Comparison of ENCODE assay signal across 16 cellular contexts in the genomic region with DNA sequence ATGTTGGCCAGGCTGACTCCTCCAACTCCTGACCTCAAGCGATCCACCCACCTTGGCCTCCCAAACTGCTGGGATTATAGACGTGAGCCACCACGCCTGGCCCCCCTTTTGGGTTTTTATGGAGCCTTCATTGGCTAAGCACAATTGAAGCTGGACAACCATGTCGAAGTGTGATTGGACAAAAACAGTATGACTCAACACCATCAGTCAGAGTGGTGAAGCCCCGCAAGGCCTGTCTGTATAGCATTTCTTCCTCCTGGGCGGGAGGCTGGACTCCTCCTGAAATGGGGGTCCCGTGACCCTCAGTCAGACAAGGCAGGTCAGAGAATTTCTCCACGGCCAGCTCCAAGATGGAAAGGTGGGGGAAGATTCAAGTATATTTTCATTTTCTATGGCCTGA. TPM values are rescaled to one million over a fixed set of nuclear protein-coding genes. Genes with fewer than 3 reads are reported as not detected.
DNase-seq lines count a peak whose midpoint lies in the region; ATAC-seq and TF ChIP-seq lines count a peak whose summit lies in the region.
"Had no signal": no experiment of that assay in that cellular context is flagged by ENCODE, and none has a peak within 500 bp of the region (broad histone marks: within the 10 kb centered on the region; RNA-seq: fewer than 3 reads in every experiment).

No MANE protein-coding gene starts in this region.

- peak; percentile 6 for DNase-seq in ELF-1 (ENCODE audit: low read depth, low spot score)
- peak; percentile 6 for DNase-seq in NCI-H226
- DNase-seq in central memory CD8-positive, alpha-beta T cell (ENCODE audit: low spot score in 2 of 2) = no peak
- no peak for DNase-seq in psoas muscle
- no peak for DNase-seq in thyroid gland
- DNase-seq in vagina (ENCODE audit: extremely low spot score in 2 of 2) = no peak
- DNase-seq in activated CD4-positive, alpha-beta T cell treated with anti-CD3 and anti-CD28 coated beads for 48 hours = no peak
- DNase-seq: activated CD8-positive, alpha-beta T cell treated with anti-CD3 and anti-CD28 coated beads, Interleukin-2, amount 10 ng/mL, durations not matched to agents 7 days and 5 days; activated naive CD4-positive, alpha-beta T cell treated with Interleukin-2 at 50 U/mL for 16 hours; C1 segment of cervical spinal cord; DMS79 treated with DMSO at 0.1 percent for 48 hours; immature natural killer cell; MV-4-11; small intestine; stimulated activated naive CD8-positive, alpha-beta T cell treated with anti-CD3 and anti-CD28 coated beads, Interleukin-15, Interleukin-2, amounts not matched to agents 100 U/mL and 50 U/mL, for 24 hours had no signal

- H3K36me3 ChIP-seq in psoas muscle (ENCODE audit: insufficient read depth in 1 of 2, low read depth in 1 of 2) (peaks cover 0 to 6% of the 10 kb centered on the region in 2 donors), thyroid gland (no peaks in the 10 kb centered on the region), vagina (no peaks in the 10 kb centered on the region)

- intact Hi-C loops in psoas muscle (cut with DNase I) (loop anchor here (5.0 kb wide), 1 partner anchor 61 kb away; no protein-coding TSS in a partner anchor), thyroid gland (cut with DNase I) (no loop called here), vagina (cut with DNase I) (no loop called here)

- H3K27ac Mint-ChIP-seq in central memory CD8-positive, alpha-beta T cell (ENCODE audit: low read depth) = no peak overlapping the region
- H3K27ac Mint-ChIP-seq: activated CD8-positive, alpha-beta T cell treated with anti-CD3 and anti-CD28 coated beads, Interleukin-2, amount 10 ng/mL, durations not matched to agents 7 days and 5 days had no signal

- H3K9me3 ChIP-seq in psoas muscle = no peaks in the 10 kb centered on the region
- no peaks in the 10 kb centered on the region for H3K9me3 ChIP-seq in thyroid gland
- H3K9me3 ChIP-seq in vagina = no peaks in the 10 kb centered on the region

- H3K27me3 ChIP-seq in psoas muscle (ENCODE audit: insufficient read depth in 3 of 3, low read length in 2 of 3) (no peaks in the 10 kb centered on the region), thyroid gland (no peaks in the 10 kb centered on the region), vagina (no peaks in the 10 kb centered on the region)

- H3K4me1 ChIP-seq in psoas muscle (peaks cover 41% of the 10 kb centered on the region), thyroid gland (peaks cover 4 to 8% of the 10 kb centered on the region in 2 donors), vagina (peaks cover 30% of the 10 kb centered on the region)

- peak overlapping the region; percentile 36 for H3K4me3 Mint-ChIP-seq in central memory CD8-positive, alpha-beta T cell
- H3K4me3 Mint-ChIP-seq: activated CD8-positive, alpha-beta T cell treated with anti-CD3 and anti-CD28 coated beads, Interleukin-2, amount 10 ng/mL, durations not matched to agents 7 days and 5 days had no signal

- whole genome bisulfite sequencing in psoas muscle, 3 donors = 92 to 96% (median 92%) methylated on average over 8 of the region's 8 CpGs
- WGBS in thyroid gland, 2 donors = 95% methylated on average over 8 of the region's 8 CpGs

- no peaks in the 10 kb centered on the region for H3K27me3 Mint-ChIP-seq in central memory CD8-positive, alpha-beta T cell

- no peak for TF ChIP-seq POLR2A in thyroid gland (IDR thresholded peaks at IDR 0.05)
- no peak for TF ChIP-seq POLR2A in vagina (IDR thresholded peaks at IDR 0.05)

- no peak for ATAC-seq in central memory CD8-positive, alpha-beta T cell (replicated peaks; ENCODE audit: extremely low read depth, poor library complexity, severe bottlenecking)
- ATAC-seq in psoas muscle = no peak
- ATAC-seq: activated CD8-positive, alpha-beta T cell treated with anti-CD3 and anti-CD28 coated beads, Interleukin-2, amount 10 ng/mL, durations not matched to agents 7 days and 5 days; HepG2; stimulated activated naive CD8-positive, alpha-beta T cell treated with anti-CD3 and anti-CD28 coated beads, Interleukin-15, Interleukin-2, amounts not matched to agents 100 U/mL and 50 U/mL, for 24 hours had no signal

- peaks cover 19% of the 10 kb centered on the region for H3K4me1 Mint-ChIP-seq in central memory CD8-positive, alpha-beta T cell

- H3K27ac ChIP-seq in psoas muscle (peak overlapping the region; percentile 36), thyroid gland (no peak overlapping the region), vagina (no peak overlapping the region)

- H3K4me3 ChIP-seq in psoas muscle = no peak overlapping the region
- H3K4me3 ChIP-seq in thyroid gland (replicated peaks in 1 of 3) = no peak overlapping the region
- H3K4me3 ChIP-seq in vagina = no peak overlapping the region

- no peaks in the 10 kb centered on the region for H3K36me3 Mint-ChIP-seq in central memory CD8-positive, alpha-beta T cell (ENCODE audit: insufficient read depth)
- H3K36me3 Mint-ChIP-seq: immature natural killer cell had no signal

- TF ChIP-seq CTCF in psoas muscle (IDR thresholded peaks at IDR 0.05) (no peak), thyroid gland (IDR thresholded peaks at IDR 0.05) (no peak), vagina (IDR thresholded peaks at IDR 0.05) (no peak)

- no peaks in the 10 kb centered on the region for H3K9me3 Mint-ChIP-seq in central memory CD8-positive, alpha-beta T cell
- H3K9me3 Mint-ChIP-seq: immature natural killer cell had no signal

RNA-seq across cellular contexts. Expression of gene PARVB, which starts 3.1 kb away (rescaled TPM):
- total RNA-seq in psoas muscle (100 to 1,000 TPM; 102 to 172 (median 163) TPM), thyroid gland (10 to 100 TPM in 2 of 4 donors, 1 to 10 TPM in 2; 6.7 to 34.9 (median 11.0) TPM), vagina (11.3 TPM)
- polyA plus RNA-seq in psoas muscle = 100 to 1,000 TPM in 1 of 3 donors, 10 to 100 TPM in 2; 84.5 to 103 (median 88.8) TPM

Comparison
In these comparisons a context has a peak if more than half of its experiments do, and no peak if none do; other contexts are left out.
1. DNase-seq: peak in ELF-1 (single experiment) and NCI-H226 (single experiment); none in central memory CD8-positive, alpha-beta T cell (0 of 2), psoas muscle (0 of 2), thyroid gland (0 of 2), vagina (0 of 2) and activated CD4-positive, alpha-beta T cell treated with anti-CD3 and anti-CD28 coated beads for 48 hours (single experiment).
2. intact Hi-C loops: an anchor here in psoas muscle (5.0 kb wide); none called in thyroid gland and vagina.